Comparison of ENCODE assay signal across 8 cellular contexts in genomic region chr12:57216931-57217871, GRCh38. TPM values are rescaled to one million over a fixed set of nuclear protein-coding genes. Genes with fewer than 3 reads are reported as not detected.
A peak's percentile ranks its signal among the peaks of the same experiment; 100 is the strongest.
DNase-seq lines count a peak whose midpoint lies in the region; ATAC-seq, FAIRE-seq and TF ChIP-seq lines count a peak whose summit lies in the region.

No MANE protein-coding gene starts in this region.

- H3K36me3 Mint-ChIP-seq in CD14-positive monocyte = peaks cover 13 to 32% of the 10 kb centered on the region in 2 donors
- H3K36me3 Mint-ChIP-seq in activated T-cell treated with anti-CD3 and anti-CD28 coated beads, Interleukin-2, amount 50 U/mL, for 72 hours (ENCODE audit: insufficient read depth in 2 of 2) = peaks cover 0 to 3% of the 10 kb centered on the region in 2 donors

- no peak for TF ChIP-seq CTCF in CD14-positive monocyte (IDR thresholded peaks at IDR 0.05)
- no peak for TF ChIP-seq CTCF in keratinocyte (optimal IDR thresholded peaks at IDR 0.05 in 1 of 3, IDR thresholded peaks at IDR 0.05 in 1 of 3, conservative IDR thresholded peaks at IDR 0.05 in 1 of 3; ENCODE audit: extremely low read depth in 1 of 3, insufficient read depth in 2 of 3, low read length in 3 of 3)
- no peak for TF ChIP-seq CTCF in uterus (IDR thresholded peaks at IDR 0.05)

- H3K27me3 ChIP-seq in keratinocyte (ENCODE audit: control insufficient read depth, extremely low read depth, insufficient read depth, low read length) = peaks cover 61% of the 10 kb centered on the region
- H3K27me3 ChIP-seq in uterus = peaks cover 25 to 56% of the 10 kb centered on the region in 2 donors

- H3K9ac ChIP-seq in keratinocyte (ENCODE audit: control insufficient read depth, extremely low read depth, insufficient read depth, low read length) = peak overlapping the region; percentile 47

- ATAC-seq in HG02759 (IDR thresholded peaks at IDR 0.05; ENCODE audit: unreplicated experiment) (peak; percentile 3), GM21423 (IDR thresholded peaks at IDR 0.05; ENCODE audit: unreplicated experiment) (no peak), GM21526 (IDR thresholded peaks at IDR 0.05; ENCODE audit: low FRiP score, unreplicated experiment) (no peak), HG03520 (IDR thresholded peaks at IDR 0.05; ENCODE audit: unreplicated experiment) (no peak)
- peak in 1 of 2 donors; percentile 4 for ATAC-seq in activated T-cell treated with anti-CD3 and anti-CD28 coated beads, Interleukin-2, amount 50 U/mL, for 72 hours (replicated peaks in 1 of 2)

- intact Hi-C loops in CD14-positive monocyte (cut with micrococcal nuclease) = no loop called here
- intact Hi-C loops in uterus (cut with DNase I; ENCODE audit: low total_unique reads) = no loop called here

- dilution Hi-C loops in keratinocyte (cut with MboI; ENCODE audit: extremely low pct_ligation_motif_present, low sequenced_read_pairs) = no loop called here

- peaks cover 0 to 2% of the 10 kb centered on the region in 2 experiments for H3K36me3 ChIP-seq in keratinocyte (ENCODE audit: control insufficient read depth in 2 of 2, extremely low read depth in 1 of 2, insufficient read depth in 2 of 2, low read length in 2 of 2)
- H3K36me3 ChIP-seq in uterus = no peaks in the 10 kb centered on the region

- no peak for FAIRE-seq in keratinocyte (lab: Jason Lieb, UNC)

- H3K9me1 ChIP-seq in keratinocyte (ENCODE audit: control insufficient read depth, extremely low read depth, insufficient read depth, low read length) = no peaks in the 10 kb centered on the region

- peaks cover 78 to 88% (median 83%) of the 10 kb centered on the region in 3 donors for H3K27me3 Mint-ChIP-seq in CD14-positive monocyte (ENCODE audit: low read depth in 3 of 3)
- peaks cover 79% of the 10 kb centered on the region for H3K27me3 Mint-ChIP-seq in activated T-cell treated with anti-CD3 and anti-CD28 coated beads, Interleukin-2, amount 50 U/mL, for 72 hours (ENCODE audit: low read depth)

- H3K9me3 ChIP-seq in keratinocyte (ENCODE audit: control insufficient read depth, low read depth, low read length) = no peaks in the 10 kb centered on the region
- H3K9me3 ChIP-seq in uterus = no peaks in the 10 kb centered on the region

- peaks cover 40% of the 10 kb centered on the region for H3K4me1 Mint-ChIP-seq in CD14-positive monocyte
- H3K4me1 Mint-ChIP-seq in activated T-cell treated with anti-CD3 and anti-CD28 coated beads, Interleukin-2, amount 50 U/mL, for 72 hours (ENCODE audit: low read depth) = peaks cover 46% of the 10 kb centered on the region

- TF ChIP-seq POLR2A in uterus (IDR thresholded peaks at IDR 0.05) = no peak

- H3K27ac Mint-ChIP-seq in CD14-positive monocyte = peak overlapping the region in 1 of 7 donors; percentile 35
- H3K27ac Mint-ChIP-seq in activated T-cell treated with anti-CD3 and anti-CD28 coated beads, Interleukin-2, amount 50 U/mL, for 72 hours = no peak overlapping the region

- peak overlapping the region; percentile 89 for H3K4me2 ChIP-seq in keratinocyte (ENCODE audit: control insufficient read depth, extremely low read depth, insufficient read depth, low read depth, low read length)

- H4K20me1 ChIP-seq in keratinocyte (ENCODE audit: control insufficient read depth, extremely low read depth, insufficient read depth, low read length) = no peaks in the 10 kb centered on the region

- no peak overlapping the region for H3K27ac ChIP-seq in keratinocyte (ENCODE audit: control insufficient read depth, insufficient read depth, low read length)
- no peak overlapping the region for H3K27ac ChIP-seq in uterus

- peak overlapping the region; percentile 53 to 90 for H3K4me3 Mint-ChIP-seq in CD14-positive monocyte
- H3K4me3 Mint-ChIP-seq in activated T-cell treated with anti-CD3 and anti-CD28 coated beads, Interleukin-2, amount 50 U/mL, for 72 hours = peak overlapping the region; percentile 77 to 87

- H3K79me2 ChIP-seq in keratinocyte (ENCODE audit: control insufficient read depth, insufficient read depth, low read length) = no peaks in the 10 kb centered on the region

- DNase-seq in CD14-positive monocyte (ENCODE audit: low spot score) (no peak), keratinocyte (ENCODE audit: low read depth, low spot score) (no peak), uterus (no peak)
- DNase-seq in activated T-cell treated with anti-CD3 and anti-CD28 coated beads, Interleukin-2, amount 50 U/mL, for 72 hours = no peak

- H3K9me3 Mint-ChIP-seq in CD14-positive monocyte = peaks cover 0 to 27% (median 13%) of the 10 kb centered on the region in 7 donors
- H3K9me3 Mint-ChIP-seq in activated T-cell treated with anti-CD3 and anti-CD28 coated beads, Interleukin-2, amount 50 U/mL, for 72 hours = no peaks in the 10 kb centered on the region

- peak overlapping the region; percentile 46 to 73 (median 65) for H3K4me3 ChIP-seq in keratinocyte (ENCODE audit: control insufficient read depth in 2 of 3, extremely low read depth in 1 of 3, insufficient read depth in 2 of 3, low read depth in 1 of 3, low read length in 3 of 3)
- H3K4me3 ChIP-seq in uterus = peak overlapping the region; percentile 14 to 26

- H2AFZ ChIP-seq in keratinocyte (ENCODE audit: control insufficient read depth, low read length) = peak overlapping the region; percentile 56

- peaks cover 38% of the 10 kb centered on the region for H3K4me1 ChIP-seq in keratinocyte (ENCODE audit: control insufficient read depth, extremely low read depth, insufficient read depth, low read length)
- peaks cover 3 to 22% of the 10 kb centered on the region in 2 donors for H3K4me1 ChIP-seq in uterus

RNA-seq across cellular contexts. Expression of gene NXPH4, which starts 0.6 kb away (rescaled TPM):
- not detected for polyA plus RNA-seq in CD14-positive monocyte
- 1 to 10 TPM; 1.5 to 2.3 TPM for total RNA-seq in activated T-cell treated with anti-CD3 and anti-CD28 coated beads, Interleukin-2, amount 50 U/mL, for 72 hours
- polyA plus RNA-seq in keratinocyte = 0.97 to 1.4 TPM (median 1.2 TPM) in 3 replicates
- 1.2 TPM for polyA plus RNA-seq in keratinocyte (2011; ENCODE audit: low read depth)
- 0.66 and 1.9 TPM in 2 replicates for polyA plus RNA-seq in keratinocyte (2011; cell fraction: cytosol; rRNA removed)
- 1.7 and 2.1 TPM in 2 replicates for polyA plus RNA-seq in keratinocyte (2011; cell fraction: nucleus; rRNA removed)
- polyA plus RNA-seq in keratinocyte (2012; ENCODE audit: low replicate concordance) = 4.3 and 9.2 TPM in 2 replicates
- polyA minus RNA-seq in keratinocyte = 1.1 to 3.6 TPM (median 1.1 TPM) in 3 replicates
- 8.2 TPM for polyA minus RNA-seq in keratinocyte (2011; cell fraction: cytosol; rRNA and poly(A)+ RNA removed)
- 2.1 and 2.2 TPM in 2 replicates for polyA minus RNA-seq in keratinocyte (2011; cell fraction: nucleus; rRNA and poly(A)+ RNA removed)
- total RNA-seq in uterus = 1 to 10 TPM in 1 of 4 donors, not detected in 3; 6.3 TPM

RNA-seq across cellular contexts. Expression of gene SHMT2, which starts 12.3 kb away (rescaled TPM):
- polyA plus RNA-seq in CD14-positive monocyte = 10 to 100 TPM; 36.8 to 39.8 TPM
- total RNA-seq in activated T-cell treated with anti-CD3 and anti-CD28 coated beads, Interleukin-2, amount 50 U/mL, for 72 hours = 100 to 1,000 TPM; 507 to 550 TPM
- polyA plus RNA-seq in keratinocyte = 84.0 to 180 TPM (median 128 TPM) in 3 replicates
- 82.9 TPM for polyA plus RNA-seq in keratinocyte (2011; ENCODE audit: low read depth)
- polyA plus RNA-seq in keratinocyte (2011; cell fraction: cytosol; rRNA removed) = 78.8 and 160 TPM in 2 replicates
- 115 and 120 TPM in 2 replicates for polyA plus RNA-seq in keratinocyte (2011; cell fraction: nucleus; rRNA removed)
- polyA plus RNA-seq in keratinocyte (2012; ENCODE audit: low replicate concordance) = 141 and 149 TPM in 2 replicates
- 138 to 210 TPM (median 151 TPM) in 3 replicates for polyA minus RNA-seq in keratinocyte
- polyA minus RNA-seq in keratinocyte (2011; cell fraction: cytosol; rRNA and poly(A)+ RNA removed) = 125 TPM
- polyA minus RNA-seq in keratinocyte (2011; cell fraction: nucleus; rRNA and poly(A)+ RNA removed) = 64.8 and 69.3 TPM in 2 replicates
- total RNA-seq in uterus = 100 to 1,000 TPM in 1 of 4 donors, 10 to 100 TPM in 3; 12.4 to 128 (median 35.3) TPM

RNA-seq across cellular contexts. Expression of gene STAC3, which starts 33.8 kb away (rescaled TPM):
- polyA plus RNA-seq in CD14-positive monocyte = 1 to 10 TPM; 7.0 to 9.1 TPM
- total RNA-seq in activated T-cell treated with anti-CD3 and anti-CD28 coated beads, Interleukin-2, amount 50 U/mL, for 72 hours = 1 to 10 TPM; 3.5 to 4.2 TPM
- polyA plus RNA-seq in keratinocyte = 0.27 to 0.94 TPM (median 0.62 TPM) in 3 replicates
- 2.1 TPM for polyA plus RNA-seq in keratinocyte (2011; ENCODE audit: low read depth)
- polyA plus RNA-seq in keratinocyte (2011; cell fraction: cytosol; rRNA removed) = 0.09 and 0.13 TPM in 2 replicates
- polyA plus RNA-seq in keratinocyte (2011; cell fraction: nucleus; rRNA removed) = 1.4 and 3.6 TPM in 2 replicates
- 0.33 and 1.1 TPM in 2 replicates for polyA plus RNA-seq in keratinocyte (2012; ENCODE audit: low replicate concordance)
- 1.4 TPM in 1 of 3 replicates, not detected in the others for polyA minus RNA-seq in keratinocyte
- not detected for polyA minus RNA-seq in keratinocyte (2011; cell fraction: cytosol; rRNA and poly(A)+ RNA removed)
- 2.2 TPM in 1 of 2 replicates, not detected in the other for polyA minus RNA-seq in keratinocyte (2011; cell fraction: nucleus; rRNA and poly(A)+ RNA removed)
- 1 to 10 TPM in 2 of 4 donors, not detected in 2; 1.0 to 2.8 TPM for total RNA-seq in uterus
